9 cellular contexts compared by ENCODE assay signal in the genomic region with DNA sequence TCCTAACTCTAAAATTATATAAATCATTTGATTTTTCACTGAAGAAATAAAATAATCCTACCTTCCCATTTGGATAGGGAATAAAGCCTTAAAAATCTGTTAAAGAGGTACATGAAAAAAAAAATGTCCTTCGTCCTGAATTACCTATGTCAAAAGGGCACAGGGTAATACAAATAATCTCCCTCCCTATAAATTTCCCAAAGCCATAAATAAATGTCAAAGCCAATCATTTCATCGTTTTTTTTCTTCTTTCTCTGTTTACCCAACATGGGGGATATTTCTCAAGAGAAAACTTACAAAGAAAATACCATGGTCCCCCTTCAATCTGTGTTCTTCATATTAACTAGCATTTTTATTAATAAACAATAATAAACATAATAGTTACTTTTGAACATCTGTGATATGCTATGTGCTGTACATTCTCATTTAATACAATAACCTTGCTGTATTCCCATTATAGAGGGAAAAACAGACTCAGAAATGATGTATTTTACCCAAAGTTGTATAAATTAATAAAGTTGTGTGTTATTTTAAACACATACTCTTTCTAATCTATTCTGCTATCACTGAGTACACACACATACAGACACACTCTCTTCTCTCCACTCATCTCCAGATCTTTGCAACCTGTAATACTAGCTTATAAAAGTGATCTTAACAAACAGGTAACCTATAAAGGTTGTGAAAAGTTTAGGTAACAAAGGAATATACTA. TPM values are rescaled to one million over a fixed set of nuclear protein-coding genes. Genes with fewer than 3 reads are reported as not detected.
A peak's percentile ranks its signal among the peaks of the same experiment; 100 is the strongest.
DNase-seq lines count a peak whose midpoint lies in the region; ATAC-seq, FAIRE-seq and TF ChIP-seq lines count a peak whose summit lies in the region.
"Had no signal": no experiment of that assay in that cellular context is flagged by ENCODE, and none has a peak within 500 bp of the region (broad histone marks: within the 10 kb centered on the region; RNA-seq: fewer than 3 reads in every experiment).

No MANE protein-coding gene starts in this region.

- H3K4me2 ChIP-seq in HepG2 (ENCODE audit: low read depth, low read length): peak overlapping the region; percentile 66

- no peak for TF ChIP-seq EP300 in HepG2 (IDR thresholded peaks at IDR 0.05; ENCODE audit: low read depth in 2 of 2, low read length in 2 of 2)
- TF ChIP-seq EP300 in HepG2 (CRISPR knock-in tag; IDR thresholded peaks at IDR 0.05; ENCODE audit: borderline replicate concordance): no peak

- TF ChIP-seq RAD21 in HepG2 (CRISPR knock-in tag; IDR thresholded peaks at IDR 0.05): no peak

- H3K4me3 Mint-ChIP-seq in activated CD4-positive, alpha-beta T cell treated with anti-CD3 and anti-CD28 coated beads, Interleukin-2, amount 10 ng/mL, durations not matched to agents 24 days and 14 days: peak overlapping the region; percentile 15
- H3K4me3 Mint-ChIP-seq in naive thymus-derived CD8-positive, alpha-beta T cell: peak overlapping the region in 5 of 10 donors; percentile 13 to 41 (median 33)

- H3K4me1 ChIP-seq in HepG2 (ENCODE audit: insufficient read depth, low read length) (peaks cover 27% of the 10 kb centered on the region), tibial artery (peaks cover 0 to 45% (median 13%) of the 10 kb centered on the region in 4 donors)

- POLR2A ChIA-PET in HepG2 (lab: Yijun Ruan, JAX): no interaction called here
- POLR2A ChIA-PET in naive thymus-derived CD8-positive, alpha-beta T cell (lab: Charles Lee): no interaction called here

- in situ Hi-C loops in HepG2 (cut with HindIII; ENCODE audit: extremely low pct_ligation_motif_present, low pct_unique_long_range_greater_than_20kb): no loop called here

- peaks cover 6% of the 10 kb centered on the region for H3K9me3 Mint-ChIP-seq in activated CD4-positive, alpha-beta T cell treated with anti-CD3 and anti-CD28 coated beads, Interleukin-2, amount 10 ng/mL, durations not matched to agents 24 days and 14 days
- peaks cover 0 to 5% (median 0%) of the 10 kb centered on the region in 9 donors for H3K9me3 Mint-ChIP-seq in naive thymus-derived CD8-positive, alpha-beta T cell

- FAIRE-seq in HepG2 (lab: Jason Lieb, UNC) (no peak), D721Med (lab: Jason Lieb, UNC) (no peak)

- peaks cover 17% of the 10 kb centered on the region for H3K36me3 Mint-ChIP-seq in activated CD4-positive, alpha-beta T cell treated with anti-CD3 and anti-CD28 coated beads, Interleukin-2, amount 10 ng/mL, durations not matched to agents 24 days and 14 days (ENCODE audit: low read depth)
- H3K36me3 Mint-ChIP-seq in naive thymus-derived CD8-positive, alpha-beta T cell: peaks cover 0 to 11% (median 2%) of the 10 kb centered on the region in 3 donors

- H3K27me3 ChIP-seq in HepG2 (ENCODE audit: control insufficient read depth in 1 of 2, insufficient read depth in 2 of 2, low read length in 2 of 2) (no peaks in the 10 kb centered on the region), tibial artery (no peaks in the 10 kb centered on the region)

- H4K20me1 ChIP-seq in HepG2 (ENCODE audit: insufficient read depth, low read length): 0 out of 2 replicates have a peak, but pooled peaks cover 3% of the 10 kb centered on the region

- TF ChIP-seq CTCF in VCaP (conservative IDR thresholded peaks at IDR 0.05) (no peak), HepG2 (CRISPR knock-in tag; IDR thresholded peaks at IDR 0.05) (no peak), tibial artery (IDR thresholded peaks at IDR 0.05) (no peak), D721Med (IDR thresholded peaks at IDR 0.05; ENCODE audit: insufficient read depth, missing control alignments) (no peak)

- H3K4me1 Mint-ChIP-seq in activated CD4-positive, alpha-beta T cell treated with anti-CD3 and anti-CD28 coated beads, Interleukin-2, amount 10 ng/mL, durations not matched to agents 24 days and 14 days: peaks cover 64% of the 10 kb centered on the region
- peaks cover 22 to 89% (median 65%) of the 10 kb centered on the region in 4 donors for H3K4me1 Mint-ChIP-seq in naive thymus-derived CD8-positive, alpha-beta T cell

- peak overlapping the region; percentile 79 for H3K27ac ChIP-seq in VCaP
- peak overlapping the region; percentile 64 for H3K27ac ChIP-seq in HepG2 (ENCODE audit: extremely low read length, insufficient read depth, low read length)
- H3K27ac ChIP-seq in tibial artery: peak overlapping the region; percentile 60

- no peaks in the 10 kb centered on the region for H3K27me3 Mint-ChIP-seq in activated CD4-positive, alpha-beta T cell treated with anti-CD3 and anti-CD28 coated beads, Interleukin-2, amount 10 ng/mL, durations not matched to agents 24 days and 14 days
- H3K27me3 Mint-ChIP-seq in naive thymus-derived CD8-positive, alpha-beta T cell: no peaks in the 10 kb centered on the region
- H3K27me3 Mint-ChIP-seq: dendritic cell treated with granulocyte-macrophage colony-stimulating factor and Interleukin-4, amounts not matched to agents 40 ng/mL and 50 ng/mL, for 4 days had no signal

- H3K27ac Mint-ChIP-seq in activated CD4-positive, alpha-beta T cell treated with anti-CD3 and anti-CD28 coated beads, Interleukin-2, amount 10 ng/mL, durations not matched to agents 24 days and 14 days: peak overlapping the region; percentile 71
- peak overlapping the region in 1 of 10 donors; percentile 81 for H3K27ac Mint-ChIP-seq in naive thymus-derived CD8-positive, alpha-beta T cell

- WGBS in HepG2 (ENCODE audit: low lambda C conversion rate): 69% methylated on average over 2 of the region's 2 CpGs

- H3K4me3 ChIP-seq in HepG2 (replicated peaks in 1 of 3; ENCODE audit: insufficient read depth in 1 of 3, low read depth in 2 of 3, low read length in 3 of 3) (peak overlapping the region in 2 of 3 experiments; percentile 20 to 56; a peak in 3 of 6 replicates), tibial artery (no peak overlapping the region)

- H3K9ac ChIP-seq in HepG2 (ENCODE audit: insufficient read depth, low read depth, low read length): no peak overlapping the region

- no peaks in the 10 kb centered on the region for H3K9me3 ChIP-seq in HepG2 (ENCODE audit: low read length)
- H3K9me3 ChIP-seq in tibial artery: no peaks in the 10 kb centered on the region

- ATAC-seq in HepG2 (no peak), GM18505 (IDR thresholded peaks at IDR 0.05; ENCODE audit: unreplicated experiment) (no peak)
- no peak for ATAC-seq in naive thymus-derived CD8-positive, alpha-beta T cell

- no peak overlapping the region for H2AFZ ChIP-seq in HepG2 (ENCODE audit: low read length)

- peaks cover 33% of the 10 kb centered on the region for H3K79me2 ChIP-seq in HepG2 (ENCODE audit: insufficient read depth, low read length)

- no peak for DNase-seq in activated CD4-positive, alpha-beta T cell treated with anti-CD3 and anti-CD28 coated beads, Interleukin-2, amount 10 ng/mL, durations not matched to agents 24 days and 14 days
- no peak for DNase-seq in activated CD4-positive, alpha-beta T cell treated with anti-CD3 and anti-CD28 coated beads, Interleukin-2, amount 50 U/mL, for 1 hour
- no peak for DNase-seq in HepG2 (ENCODE audit: low spot score)
- no peak for DNase-seq in tibial artery
- DNase-seq in D721Med (ENCODE audit: insufficient read length, low spot score): no peak
- DNase-seq in naive thymus-derived CD8-positive, alpha-beta T cell: no peak

- no TSS peak for BruUV-seq in HepG2 (replicated peaks; lab: Mats Ljungman, UMichigan)

- intact Hi-C loops in activated CD4-positive, alpha-beta T cell treated with anti-CD3 and anti-CD28 coated beads, Interleukin-2, amount 10 ng/mL, durations not matched to agents 24 days and 14 days (cut with micrococcal nuclease): loop anchor here (1.0 to 5.0 kb wide), 6 partner anchors 29 to 504 kb away; no protein-coding TSS in a partner anchor
- intact Hi-C loops in HepG2 (cut with micrococcal nuclease; ENCODE audit: unreplicated experiment): loop anchor here (10.0 kb wide), 1 partner anchor 194 kb away; a partner anchor contains a TSS
- intact Hi-C loops in tibial artery (cut with DNase I; ENCODE audit: low total_unique reads): no loop called here

- H3K36me3 ChIP-seq in HepG2 (replicated peaks in 1 of 2; ENCODE audit: control insufficient read depth in 1 of 2, insufficient read depth in 2 of 2, low read length in 2 of 2) (no peaks in the 10 kb centered on the region), tibial artery (no peaks in the 10 kb centered on the region)

- CTCF ChIA-PET in HepG2 (lab: Yijun Ruan, JAX; ENCODE audit: low intra/inter-chr PET ratio, low total read pairs): no interaction called here

- TF ChIP-seq POLR2A in HepG2 (IDR thresholded peaks at IDR 0.05; ENCODE audit: insufficient read depth in 1 of 2, low read depth in 2 of 2, low read length in 2 of 2) (no peak), GM18505 (IDR thresholded peaks at IDR 0.05; ENCODE audit: borderline replicate concordance, extremely low read depth, insufficient read depth, insufficient read length) (no peak)

RNA-seq across cellular contexts. Expression of a gene that starts 0.9 kb away (rescaled TPM):
- total RNA-seq in activated CD4-positive, alpha-beta T cell treated with anti-CD3 and anti-CD28 coated beads, Interleukin-2, amount 10 ng/mL, durations not matched to agents 24 days and 14 days: 38.1 and 38.7 TPM in 2 replicates
- total RNA-seq in HepG2 (2016; rRNA removed; fragmentation: Illumina TruSeq; extraction: Trizol): 28.9 and 40.2 TPM in 2 replicates
- 11.3 and 13.1 TPM in 2 replicates for total RNA-seq in HepG2 (2016; cell fraction: cytosol; rRNA removed; fragmentation: Illumina TruSeq; extraction: Trizol; ENCODE audit: low read depth)
- total RNA-seq in HepG2 (2016; cell fraction: insoluble cytoplasmic fraction; rRNA removed; fragmentation: Illumina TruSeq; extraction: Trizol): 28.4 and 36.2 TPM in 2 replicates
- 11.2 and 14.5 TPM in 2 replicates for total RNA-seq in HepG2 (2016; cell fraction: membrane; rRNA removed; fragmentation: Illumina TruSeq; extraction: Trizol)
- 41.2 and 46.8 TPM in 2 replicates for total RNA-seq in HepG2 (2016; cell fraction: nucleus; rRNA removed; fragmentation: Illumina TruSeq; extraction: Trizol)
- 20.7 and 21.0 TPM in 2 replicates for polyA plus RNA-seq in HepG2 (2011; rRNA removed)
- polyA plus RNA-seq in HepG2 (2011; cell fraction: cytosol; rRNA removed): 9.2 and 14.8 TPM in 2 replicates
- 30.1 TPM in 2 replicates for polyA plus RNA-seq in HepG2 (2011; cell fraction: nucleus; rRNA removed)
- polyA plus RNA-seq in HepG2 (2012): 18.6 and 18.7 TPM in 2 replicates
- polyA plus RNA-seq in HepG2 (2016; cell fraction: cytosol; fragmentation: Illumina TruSeq; extraction: Trizol; ENCODE audit: low read depth): 0.62 and 0.75 TPM in 2 replicates
- polyA plus RNA-seq in HepG2 (2016; cell fraction: insoluble cytoplasmic fraction; fragmentation: Illumina TruSeq; extraction: Trizol; ENCODE audit: low read depth): 23.3 and 24.0 TPM in 2 replicates
- polyA plus RNA-seq in HepG2 (2016; cell fraction: membrane; fragmentation: Illumina TruSeq; extraction: Trizol; ENCODE audit: low read depth): 3.1 and 4.0 TPM in 2 replicates
- polyA plus RNA-seq in HepG2 (2016; cell fraction: nucleus; fragmentation: Illumina TruSeq; extraction: Trizol; ENCODE audit: insufficient read depth, low read depth): 32.5 and 40.7 TPM in 2 replicates
- polyA minus RNA-seq in HepG2 (2011; rRNA and poly(A)+ RNA removed; ENCODE audit: low replicate concordance): 40.3 and 73.4 TPM in 2 replicates
- polyA minus RNA-seq in HepG2 (2011; cell fraction: cytosol; rRNA and poly(A)+ RNA removed): 19.9 TPM in 2 replicates
- 106 and 111 TPM in 2 replicates for polyA minus RNA-seq in HepG2 (2011; cell fraction: nucleus; rRNA and poly(A)+ RNA removed)
- total RNA-seq in naive thymus-derived CD8-positive, alpha-beta T cell: 10 to 100 TPM; 32.7 to 38.0 TPM
- polyA plus RNA-seq in naive thymus-derived CD8-positive, alpha-beta T cell: 10 to 100 TPM in 1 of 3 donors, 1 to 10 TPM in 2; 3.3 to 10.5 (median 7.1) TPM

Comparison
In these comparisons a context has a peak if more than half of its experiments do, and no peak if none do; other contexts are left out.
1. H3K4me3 ChIP-seq: peak in HepG2 (2 of 3); none in tibial artery (0 of 2).
2. Peak in every context shown above with its lines, with median percentiles within 50 percentile points of each other: H3K27ac ChIP-seq.